ENCODE assay signal across 20 cellular contexts in genomic region chr3:14077310-14077709, GRCh38.
"Had no signal": no experiment of that assay in that cellular context is flagged by ENCODE, and none has a peak within 500 bp of the region (broad histone marks: within the 10 kb centered on the region; RNA-seq: fewer than 3 reads in every experiment).

No MANE protein-coding gene starts in this region.

- ATAC-seq: heart left ventricle, lower lobe of right lung, upper lobe of right lung had no signal

- H3K4me1 Mint-ChIP-seq: central memory CD8-positive, alpha-beta T cell; naive B cell; neural crest cell had no signal

- H3K36me3 Mint-ChIP-seq: naive B cell had no signal

- H3K27ac Mint-ChIP-seq: activated T-cell treated with anti-CD3 and anti-CD28 coated beads, Interleukin-2, amount 50 U/mL, for 24 hours; naive B cell had no signal

- H3K4me3 ChIP-seq: adrenal gland, ascending aorta, heart left ventricle, lower lobe of right lung, sigmoid colon, smooth muscle cell, upper lobe of right lung had no signal

- H3K27me3 ChIP-seq: adrenal gland, ascending aorta, brain microvascular endothelial cell, heart left ventricle, sigmoid colon, upper lobe of right lung had no signal

- H3K36me3 ChIP-seq: adrenal gland, ascending aorta, brain microvascular endothelial cell, heart left ventricle, lower lobe of right lung, sigmoid colon, upper lobe of right lung had no signal

- DNase-seq: activated effector memory CD4-positive, alpha-beta T cell treated with anti-CD3 and anti-CD28 coated beads, Interleukin-2, amount 50 U/mL, for 16 hours; activated naive CD4-positive, alpha-beta T cell treated with anti-CD3 and anti-CD28 coated beads, Interleukin-2, amount 50 U/mL, for 16 hours; activated T-cell treated with anti-CD3 and anti-CD28 coated beads, Interleukin-2, amount 50 U/mL, for 24 hours; adrenal gland; brain microvascular endothelial cell; effector memory CD4-positive, alpha-beta T cell; heart left ventricle; islet precursor cell; lower lobe of right lung; naive B cell; posterior cingulate gyrus; sigmoid colon; SK-N-SH; stimulated activated CD4-positive, alpha-beta T cell treated with anti-CD3 and anti-CD28 coated beads, Interleukin-15, amount 100 ng/mL, for 24 hours; stimulated activated naive CD4-positive, alpha-beta T cell treated with Interleukin-2 at 50 U/mL for 16 hours; upper lobe of right lung had no signal

- H3K9me3 Mint-ChIP-seq: central memory CD8-positive, alpha-beta T cell had no signal

- H3K4me3 Mint-ChIP-seq: activated T-cell treated with anti-CD3 and anti-CD28 coated beads, Interleukin-2, amount 50 U/mL, for 24 hours; central memory CD8-positive, alpha-beta T cell; naive B cell; neural crest cell had no signal
